In the genomic region with DNA sequence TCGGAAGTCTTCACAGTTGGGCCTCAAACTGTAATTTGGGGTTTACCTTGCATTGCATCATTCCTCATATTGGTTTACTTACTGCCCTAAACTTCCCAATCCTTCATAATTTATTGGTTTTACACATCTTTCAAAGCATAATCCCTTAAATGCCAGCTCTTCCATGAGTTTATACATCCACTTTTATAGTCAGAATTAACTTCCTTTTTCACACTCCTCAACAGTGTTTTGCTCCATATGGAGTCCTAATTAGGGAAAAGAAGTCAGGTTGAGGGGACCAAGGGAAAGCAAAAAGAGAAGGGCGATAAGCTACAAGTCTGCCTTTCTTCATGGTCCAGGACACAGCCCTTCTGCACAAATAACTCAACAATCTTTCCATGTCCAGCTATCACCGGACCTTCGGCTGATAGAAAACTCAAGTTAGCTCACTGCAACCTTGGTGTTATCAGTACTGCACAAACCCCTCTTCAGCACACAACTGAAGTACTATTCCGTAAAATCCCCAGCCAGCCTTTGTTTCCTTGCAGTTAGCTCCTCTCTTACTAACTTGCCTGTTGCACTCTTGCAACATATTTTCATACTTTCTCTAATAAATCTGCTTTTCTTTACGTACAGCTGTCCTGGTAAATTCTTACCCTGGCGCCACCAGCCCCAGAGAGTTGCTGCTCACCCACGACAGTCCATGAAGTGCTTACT, we compare ENCODE assay signal across 2 cellular contexts.
TF ChIP-seq lines count a peak whose summit lies in the region.

No MANE protein-coding gene starts in this region.

TF ChIP-seq in HepG2, 621 proteins besides CTCF, POLR2A, EP300 and RAD21 (continues in another document):
- TF ChIP-seq ZNF558 (CRISPR knock-in tag; IDR thresholded peaks at IDR 0.05; ENCODE audit: borderline replicate concordance) (no peak), EHMT2 (IDR thresholded peaks at IDR 0.05; ENCODE audit: borderline replicate concordance, low read depth, low read length) (no peak), ZNF619 (CRISPR knock-in tag; IDR thresholded peaks at IDR 0.05) (no peak), ZNF281 (CRISPR knock-in tag; IDR thresholded peaks at IDR 0.05; ENCODE audit: borderline replicate concordance) (no peak), TEF (CRISPR knock-in tag; IDR thresholded peaks at IDR 0.05) (0 out of 2 replicates have a peak, but pooled peaks have one; percentile 22), EED (CRISPR knock-in tag; IDR thresholded peaks at IDR 0.05) (no peak), FOXJ3 (CRISPR knock-in tag; IDR thresholded peaks at IDR 0.05; ENCODE audit: borderline replicate concordance) (0 out of 2 replicates have a peak, but pooled peaks have one; percentile 18), IKZF4 (CRISPR knock-in tag; IDR thresholded peaks at IDR 0.05; ENCODE audit: borderline replicate concordance, low read depth, not compliant biosample characterization) (no peak), PPARG (CRISPR knock-in tag; conservative IDR thresholded peaks at IDR 0.05) (no peak), HNF1B (CRISPR knock-in tag; IDR thresholded peaks at IDR 0.05) (no peak), ATF4 (CRISPR knock-in tag; IDR thresholded peaks at IDR 0.05) (peak in 1 of 2 experiments; percentile 77; a peak in 2 of 4 replicates), ZNF775 (CRISPR knock-in tag; IDR thresholded peaks at IDR 0.05; ENCODE audit: borderline replicate concordance) (0 out of 2 replicates have a peak, but pooled peaks have one; percentile 29), ZNF678 (CRISPR knock-in tag; IDR thresholded peaks at IDR 0.05) (peak; percentile 92; the same call in 1 of the 2 replicates), THYN1 (CRISPR knock-in tag; IDR thresholded peaks at IDR 0.05; ENCODE audit: borderline replicate concordance, low read depth) (no peak), CEBPB (IDR thresholded peaks at IDR 0.05; ENCODE audit: borderline replicate concordance, low read depth, low read length) (peak; percentile 44; the same call in 1 of the 2 replicates), CEBPG (CRISPR knock-in tag; IDR thresholded peaks at IDR 0.05) (peak; percentile 45; the same call in 1 of the 2 replicates), STAG1 (CRISPR knock-in tag; IDR thresholded peaks at IDR 0.05) (no peak), ZNF709 (CRISPR knock-in tag; IDR thresholded peaks at IDR 0.05) (no peak), NR2C2 (CRISPR knock-in tag; IDR thresholded peaks at IDR 0.05; ENCODE audit: borderline replicate concordance) (0 out of 2 replicates have a peak, but pooled peaks have one; percentile 28), MAFK (conservative IDR thresholded peaks at IDR 0.05 in 1 of 2, IDR thresholded peaks at IDR 0.05 in 1 of 2; ENCODE audit: low read length in 2 of 2) (no peak), MBD4 (IDR thresholded peaks at IDR 0.05; ENCODE audit: borderline replicate concordance, low read length) (no peak), ZSCAN25 (CRISPR knock-in tag; IDR thresholded peaks at IDR 0.05) (no peak), ZNF644 (CRISPR knock-in tag; IDR thresholded peaks at IDR 0.05; ENCODE audit: low read depth) (no peak), GATAD2A (CRISPR knock-in tag; IDR thresholded peaks at IDR 0.05) (0 out of 2 replicates have a peak, but pooled peaks have one; percentile 12), ZSCAN12 (CRISPR knock-in tag; IDR thresholded peaks at IDR 0.05) (no peak)

TF ChIP-seq in H1, 55 proteins besides CTCF, POLR2A, EP300 and RAD21:
- TF ChIP-seq RNF2 (IDR thresholded peaks at IDR 0.05; ENCODE audit: borderline replicate concordance, low read depth, low read length, missing control alignments, poor library complexity, severe bottlenecking) = no peak
- no peak for TF ChIP-seq BRCA1 (IDR thresholded peaks at IDR 0.05; ENCODE audit: low read depth, low read length)
- TF ChIP-seq SAP30 (IDR thresholded peaks at IDR 0.05; ENCODE audit: insufficient read depth, insufficient replicate concordance, low read length) = no peak
- TF ChIP-seq SRF (IDR thresholded peaks at IDR 0.05; ENCODE audit: low read depth, low read length) = no peak
- TF ChIP-seq EZH2 (IDR thresholded peaks at IDR 0.05; ENCODE audit: low read depth, low read length, severe bottlenecking) = no peak
- TF ChIP-seq, protein P1, sequence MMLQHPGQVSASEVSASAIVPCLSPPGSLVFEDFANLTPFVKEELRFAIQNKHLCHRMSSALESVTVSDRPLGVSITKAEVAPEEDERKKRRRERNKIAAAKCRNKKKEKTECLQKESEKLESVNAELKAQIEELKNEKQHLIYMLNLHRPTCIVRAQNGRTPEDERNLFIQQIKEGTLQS (IDR thresholded peaks at IDR 0.05; ENCODE audit: insufficient read depth, low read depth, low read length) = no peak
- no peak for TF ChIP-seq HDAC2 (IDR thresholded peaks at IDR 0.05; ENCODE audit: borderline replicate concordance in 1 of 2, low read depth in 2 of 2, low read length in 2 of 2)
- TF ChIP-seq NANOG (IDR thresholded peaks at IDR 0.05; ENCODE audit: insufficient read depth, low read depth, low read length, poor library complexity, severe bottlenecking) = no peak
- no peak for TF ChIP-seq ZNF274 (IDR thresholded peaks at IDR 0.05; ENCODE audit: borderline replicate concordance, extremely low read depth, low read length)
- no peak for TF ChIP-seq CHD7 (IDR thresholded peaks at IDR 0.05; ENCODE audit: insufficient replicate concordance, low read length)
- no peak for TF ChIP-seq PHF8 (conservative IDR thresholded peaks at IDR 0.05; ENCODE audit: low read depth, low read length)
- TF ChIP-seq CHD2 (IDR thresholded peaks at IDR 0.05; ENCODE audit: low read length) = no peak
- no peak for TF ChIP-seq HDAC6 (IDR thresholded peaks at IDR 0.05; ENCODE audit: low read depth, low read length)
- no peak for TF ChIP-seq RBBP5 (IDR thresholded peaks at IDR 0.05; ENCODE audit: borderline replicate concordance, low read depth, low read length)
- TF ChIP-seq YY1 (IDR thresholded peaks at IDR 0.05; ENCODE audit: low read depth, low read length) = no peak
- TF ChIP-seq KDM5A (IDR thresholded peaks at IDR 0.05; ENCODE audit: low read length) = no peak
- no peak for TF ChIP-seq KDM4A (IDR thresholded peaks at IDR 0.05; ENCODE audit: low read depth, low read length, severe bottlenecking)
- TF ChIP-seq CTBP2 (IDR thresholded peaks at IDR 0.05; ENCODE audit: borderline replicate concordance, insufficient read depth, insufficient read length, low read length) = no peak
- TF ChIP-seq RXRA (IDR thresholded peaks at IDR 0.05; ENCODE audit: insufficient read depth, low read depth, low read length) = no peak
- no peak for TF ChIP-seq SUZ12 (IDR thresholded peaks at IDR 0.05; ENCODE audit: low read length)
